ENCODE assay signal across 8 cellular contexts in genomic region chr18:26656944-26657536, GRCh38.
A peak's percentile ranks its signal among the peaks of the same experiment; 100 is the strongest.
DNase-seq lines count a peak whose midpoint lies in the region; ATAC-seq and TF ChIP-seq lines count a peak whose summit lies in the region.

No MANE protein-coding gene starts in this region.

- no peaks in the 10 kb centered on the region for H3K79me2 ChIP-seq in smooth muscle cell (ENCODE audit: low read depth)

- peak overlapping the region; percentile 95 for H3K4me2 ChIP-seq in smooth muscle cell

- peak; percentile 71 for ATAC-seq in GM19351 (IDR thresholded peaks at IDR 0.05; ENCODE audit: unreplicated experiment)

- peaks cover 32% of the 10 kb centered on the region for H3K4me1 ChIP-seq in HUES64 (ENCODE audit: insufficient read depth, low read length)
- H3K4me1 ChIP-seq in smooth muscle cell (ENCODE audit: low read depth) = peaks cover 13% of the 10 kb centered on the region

- under 1% methylated on average over 52 of the region's 52 CpGs for WGBS in HUES64
- WGBS in smooth muscle cell (ENCODE audit: low lambda C conversion rate) = under 1% methylated on average over 30 of the region's 52 CpGs

- no peaks in the 10 kb centered on the region for H3K9me3 ChIP-seq in HUES64 (ENCODE audit: insufficient read depth, low read depth, low read length)
- H3K9me3 ChIP-seq in smooth muscle cell (replicated peaks; ENCODE audit: low read depth) = no peaks in the 10 kb centered on the region

- TF ChIP-seq CTCF in choroid plexus epithelial cell (conservative IDR thresholded peaks at IDR 0.05; ENCODE audit: low read depth, low read length) (peak; percentile 43), smooth muscle cell (IDR thresholded peaks at IDR 0.05; ENCODE audit: borderline replicate concordance, insufficient read depth, poor library complexity, severe bottlenecking) (no peak)

- H3K27me3 ChIP-seq in HUES64 (ENCODE audit: insufficient read depth, low read length) (peaks cover 40% of the 10 kb centered on the region), smooth muscle cell (ENCODE audit: low read depth) (peaks cover 57% of the 10 kb centered on the region)

- H3K4me3 ChIP-seq in HUES64 (ENCODE audit: low read length) (peak overlapping the region; percentile 74), choroid plexus epithelial cell (ENCODE audit: low read depth, low read length) (peak overlapping the region; percentile 57), smooth muscle cell (peak overlapping the region; percentile 72)

- no peaks in the 10 kb centered on the region for H4K20me1 ChIP-seq in smooth muscle cell (ENCODE audit: low read depth)

- peak overlapping the region; percentile 97 for H2AFZ ChIP-seq in smooth muscle cell (ENCODE audit: low read depth)

- no peaks in the 10 kb centered on the region for H3K36me3 ChIP-seq in HUES64 (ENCODE audit: insufficient read depth, low read length)
- no peaks in the 10 kb centered on the region for H3K36me3 ChIP-seq in smooth muscle cell (ENCODE audit: low read depth)

- peak overlapping the region; percentile 64 for H3K27ac ChIP-seq in HUES64 (ENCODE audit: low read depth, low read length)
- no peak overlapping the region for H3K27ac ChIP-seq in smooth muscle cell (ENCODE audit: low read depth)

- DNase-seq in COLO668 (lab: John Stamatoyannopoulos, UW; ENCODE audit: unreplicated experiment) (peak; percentile 88), RKO (ENCODE audit: low spot score) (peak; percentile 56), choroid plexus epithelial cell (ENCODE audit: low read depth) (peak; percentile 70), kidney glomerular epithelial cell (lab: John Stamatoyannopoulos, UW) (peak; percentile 66), smooth muscle cell (lab: John Stamatoyannopoulos, UW; ENCODE audit: unreplicated experiment) (peak; percentile 23), GF-D8 (lab: John Stamatoyannopoulos, UW) (no peak)

- peak overlapping the region; percentile 68 for H3K9ac ChIP-seq in HUES64 (ENCODE audit: low read depth, low read length)
- no peak overlapping the region for H3K9ac ChIP-seq in smooth muscle cell (ENCODE audit: low read depth)

- peaks cover 28% of the 10 kb centered on the region for H3F3A ChIP-seq in smooth muscle cell (ENCODE audit: low read depth)
